19 cellular contexts compared by ENCODE assay signal in the genomic region with DNA sequence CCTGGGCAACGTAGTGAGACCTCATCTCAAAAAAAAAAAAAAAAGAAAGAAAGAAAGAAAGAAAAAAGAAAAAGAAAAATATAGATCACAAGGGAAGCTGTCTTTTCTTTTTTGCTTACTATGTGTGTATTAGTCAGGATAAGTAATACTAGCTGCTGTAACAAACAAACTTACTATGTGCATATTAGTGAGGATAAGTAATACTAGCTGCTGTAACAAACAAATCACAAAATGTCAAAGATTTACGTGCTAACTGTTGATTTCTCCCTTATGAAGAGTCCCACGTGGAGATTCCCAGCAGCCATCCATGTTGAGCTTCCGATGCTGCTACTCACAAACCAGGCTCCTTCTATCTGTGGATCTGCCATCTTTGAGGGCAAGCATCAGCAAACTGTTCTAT.
"Had no signal": no experiment of that assay in that cellular context is flagged by ENCODE, and none has a peak within 500 bp of the region (broad histone marks: within the 10 kb centered on the region; RNA-seq: fewer than 3 reads in every experiment).

No MANE protein-coding gene starts in this region.

- H3K27ac ChIP-seq: left lung, thyroid gland had no signal

- H3K4me1 ChIP-seq: left lung, thyroid gland had no signal

- H3K27me3 ChIP-seq: left lung, thyroid gland had no signal

- DNase-seq: activated B cell treated with CpG ODN at 0.5 μM for 24 hours; activated CD4-positive, alpha-beta T cell treated with anti-CD3 and anti-CD28 coated beads for 4 hours; activated CD8-positive, alpha-beta memory T cell treated with anti-CD3 and anti-CD28 coated beads, Interleukin-2, amount 10 ng/mL, durations not matched to agents 7 days and 5 days; activated CD8-positive, alpha-beta T cell treated with anti-CD3 and anti-CD28 coated beads for 36 hours; activated naive CD4-positive, alpha-beta T cell treated with Interleukin-2 at 50 U/mL for 16 hours; activated naive CD8-positive, alpha-beta T cell treated with anti-CD3 and anti-CD28 coated beads, Interleukin-2, amount 50 U/mL, for 24 hours; activated T-cell treated with anti-CD3 and anti-CD28 coated beads for 4 hours; foreskin melanocyte; immature natural killer cell; kidney glomerular epithelial cell; left lung; natural killer cell; retina; stimulated activated CD4-positive, alpha-beta T cell treated with anti-CD3 and anti-CD28 coated beads, Interleukin-2, amount 100 ng/mL, for 48 hours; stimulated activated naive CD4-positive, alpha-beta T cell treated with Interleukin-2 at 50 U/mL for 16 hours; substantia nigra; T-helper 1 cell; thyroid gland had no signal

- H3K9me3 ChIP-seq: thyroid gland had no signal

- ATAC-seq: activated CD8-positive, alpha-beta memory T cell treated with anti-CD3 and anti-CD28 coated beads, Interleukin-2, amount 10 ng/mL, durations not matched to agents 7 days and 5 days; activated CD8-positive, alpha-beta T cell treated with anti-CD3 and anti-CD28 coated beads for 36 hours; activated naive CD8-positive, alpha-beta T cell treated with anti-CD3 and anti-CD28 coated beads, Interleukin-2, amount 50 U/mL, for 24 hours; left lung; natural killer cell had no signal

- H3K9me3 Mint-ChIP-seq: activated B cell treated with CpG ODN at 0.5 μM for 24 hours, immature natural killer cell, natural killer cell had no signal

- H3K27ac Mint-ChIP-seq: progenitor cell of endocrine pancreas had no signal

- H3K36me3 ChIP-seq: left lung, thyroid gland had no signal

- H3K4me3 ChIP-seq: left lung, thyroid gland had no signal

- H3K27me3 Mint-ChIP-seq: activated B cell treated with CpG ODN at 0.5 μM for 24 hours; activated CD8-positive, alpha-beta memory T cell treated with anti-CD3 and anti-CD28 coated beads, Interleukin-2, amount 10 ng/mL, durations not matched to agents 7 days and 5 days; activated CD8-positive, alpha-beta T cell treated with anti-CD3 and anti-CD28 coated beads for 36 hours; progenitor cell of endocrine pancreas had no signal

- H3K4me3 Mint-ChIP-seq: activated B cell treated with CpG ODN at 0.5 μM for 24 hours; activated CD8-positive, alpha-beta memory T cell treated with anti-CD3 and anti-CD28 coated beads, Interleukin-2, amount 10 ng/mL, durations not matched to agents 7 days and 5 days; activated CD8-positive, alpha-beta T cell treated with anti-CD3 and anti-CD28 coated beads for 36 hours; activated naive CD8-positive, alpha-beta T cell treated with anti-CD3 and anti-CD28 coated beads, Interleukin-2, amount 50 U/mL, for 24 hours; natural killer cell had no signal

- H3K36me3 Mint-ChIP-seq: immature natural killer cell, natural killer cell had no signal
